In genomic region chr6:53669592-53669991, GRCh38 we compare ENCODE assay signal across 22 cellular contexts. TPM values are rescaled to one million over a fixed set of nuclear protein-coding genes. Genes with fewer than 3 reads are reported as not detected.
DNase-seq lines count a peak whose midpoint lies in the region; ATAC-seq, FAIRE-seq and TF ChIP-seq lines count a peak whose summit lies in the region.
"Had no signal": no experiment of that assay in that cellular context is flagged by ENCODE, and none has a peak within 500 bp of the region (broad histone marks: within the 10 kb centered on the region; RNA-seq: fewer than 3 reads in every experiment).

No MANE protein-coding gene starts in this region.

- H3K4me2 ChIP-seq in GM12878 (ENCODE audit: control insufficient read depth, insufficient read depth) (no peak overlapping the region), keratinocyte (ENCODE audit: control insufficient read depth, extremely low read depth, insufficient read depth, low read depth, low read length) (no peak overlapping the region)

- DNase-seq in HTR-8/SVneo (ENCODE audit: insufficient read length, low spot score) (no peak), GM12878 (ENCODE audit: low read depth, low spot score) (no peak), keratinocyte (ENCODE audit: low read depth, low spot score) (no peak), urothelium cell line (ENCODE audit: low spot score) (no peak), esophagus squamous epithelium (lab: John Stamatoyannopoulos, UW) (no peak), HUDEP-2 (lab: John Stamatoyannopoulos, UW; ENCODE audit: unreplicated experiment in 76 of 76) (no peak)
- DNase-seq: C1 segment of cervical spinal cord; Calu3; CD4-positive, alpha-beta memory T cell; COR-L47; DMS53; DMS79 treated with DMSO at 0.1 percent for 48 hours; GF-D8; GM23248; H9; HFFc6 had no signal

- intact Hi-C loops in GM12878 (cut with micrococcal nuclease; ENCODE audit: unreplicated experiment) (no loop called here), esophagus squamous epithelium (cut with DNase I) (no loop called here)

- H3K4me1 ChIP-seq in GM12878 (ENCODE audit: control insufficient read depth, insufficient read depth, low read length) (no peaks in the 10 kb centered on the region), keratinocyte (ENCODE audit: control insufficient read depth, extremely low read depth, insufficient read depth, low read length) (peaks cover 7% of the 10 kb centered on the region), esophagus squamous epithelium (no peaks in the 10 kb centered on the region)

- RAD21 ChIA-PET in GM12878 (lab: Charles Lee; ENCODE audit: unreplicated experiment): no interaction called here

- no peak for TF ChIP-seq POLR2A in GM12878 (IDR thresholded peaks at IDR 0.05; ENCODE audit: low read depth, low read length)
- no peak for TF ChIP-seq POLR2A in esophagus squamous epithelium (IDR thresholded peaks at IDR 0.05)

- SMC1A ChIA-PET in GM12878 (lab: Charles Lee; ENCODE audit: uncharacterized antibody, unreplicated experiment): no interaction called here

- no peaks in the 10 kb centered on the region for H3K9me1 ChIP-seq in keratinocyte (ENCODE audit: control insufficient read depth, extremely low read depth, insufficient read depth, low read length)

- POLR2A ChIA-PET in GM12878 (lab: Charles Lee): no interaction called here

- H4K20me1 ChIP-seq in GM12878 (ENCODE audit: control insufficient read depth, insufficient read depth): no peaks in the 10 kb centered on the region
- H4K20me1 ChIP-seq in keratinocyte (ENCODE audit: control insufficient read depth, extremely low read depth, insufficient read depth, low read length): no peaks in the 10 kb centered on the region

- in situ Hi-C loops in GM12878 (cut with MboI): no loop called here

- FAIRE-seq in HTR-8/SVneo (lab: Jason Lieb, UNC): peak; percentile 98
- FAIRE-seq in GM12878 (lab: Jason Lieb, UNC): no peak
- FAIRE-seq in keratinocyte (lab: Jason Lieb, UNC): peak; percentile 20
- FAIRE-seq in urothelium cell line (lab: Jason Lieb, UNC): peak; percentile 98
- FAIRE-seq: GM12892, GM19239 had no signal

- ATAC-seq in GM12878 (no peak), HG03135 (IDR thresholded peaks at IDR 0.05; ENCODE audit: unreplicated experiment) (no peak)
- ATAC-seq: HCT116 had no signal

- TF ChIP-seq CTCF in GM12878 (IDR thresholded peaks at IDR 0.05 in 2 of 3, conservative IDR thresholded peaks at IDR 0.05 in 1 of 3; ENCODE audit: control insufficient read depth in 2 of 3, extremely low read depth in 1 of 3, insufficient read depth in 1 of 3, low read depth in 3 of 3, low read length in 3 of 3) (no peak), keratinocyte (optimal IDR thresholded peaks at IDR 0.05 in 1 of 3, IDR thresholded peaks at IDR 0.05 in 1 of 3, conservative IDR thresholded peaks at IDR 0.05 in 1 of 3; ENCODE audit: extremely low read depth in 1 of 3, insufficient read depth in 2 of 3, low read length in 3 of 3) (no peak), esophagus squamous epithelium (IDR thresholded peaks at IDR 0.05) (no peak)

- no peak for TF ChIP-seq EP300 in GM12878 (IDR thresholded peaks at IDR 0.05; ENCODE audit: borderline replicate concordance in 1 of 2, control insufficient read depth in 1 of 2, low read depth in 2 of 2, low read length in 2 of 2)

- H3K36me3 ChIP-seq in GM12878 (ENCODE audit: control insufficient read depth in 2 of 2, insufficient read depth in 2 of 2, low read length in 1 of 2): no peaks in the 10 kb centered on the region
- H3K36me3 ChIP-seq in keratinocyte (ENCODE audit: control insufficient read depth in 2 of 2, extremely low read depth in 1 of 2, insufficient read depth in 2 of 2, low read length in 2 of 2): no peaks in the 10 kb centered on the region
- no peaks in the 10 kb centered on the region for H3K36me3 ChIP-seq in esophagus squamous epithelium

- H3K9ac ChIP-seq in GM12878 (ENCODE audit: control insufficient read depth, insufficient read depth, low read length): no peak overlapping the region
- no peak overlapping the region for H3K9ac ChIP-seq in keratinocyte (ENCODE audit: control insufficient read depth, extremely low read depth, insufficient read depth, low read length)
- H3K9ac ChIP-seq: GM23248 had no signal

- H3K27me3 ChIP-seq in GM12878 (replicated peaks in 1 of 2; ENCODE audit: control insufficient read depth in 2 of 2, insufficient read depth in 2 of 2, low read length in 1 of 2): peaks cover 0 to under 1% of the 10 kb centered on the region in 2 experiments; a peak in 1 of 4 replicates
- peaks cover 3% of the 10 kb centered on the region for H3K27me3 ChIP-seq in keratinocyte (ENCODE audit: control insufficient read depth, extremely low read depth, insufficient read depth, low read length)
- peaks cover 0 to 58% (median 0%) of the 10 kb centered on the region in 4 donors for H3K27me3 ChIP-seq in esophagus squamous epithelium

- no peak overlapping the region for H3K4me3 ChIP-seq in GM12878
- no peak overlapping the region for H3K4me3 ChIP-seq in keratinocyte (ENCODE audit: control insufficient read depth in 2 of 3, extremely low read depth in 1 of 3, insufficient read depth in 2 of 3, low read depth in 1 of 3, low read length in 3 of 3)
- no peak overlapping the region for H3K4me3 ChIP-seq in esophagus squamous epithelium
- H3K4me3 ChIP-seq: GM23248 had no signal

- CTCF ChIA-PET in GM12878 (lab: Yijun Ruan, JAX): no interaction called here

- H3K79me2 ChIP-seq in GM12878 (ENCODE audit: control insufficient read depth, insufficient read depth, low read length): no peaks in the 10 kb centered on the region
- no peaks in the 10 kb centered on the region for H3K79me2 ChIP-seq in keratinocyte (ENCODE audit: control insufficient read depth, insufficient read depth, low read length)

- TF ChIP-seq RAD21 in GM12878 (IDR thresholded peaks at IDR 0.05; ENCODE audit: insufficient read depth, low read depth, low read length): no peak

- H3K27ac ChIP-seq in GM12878 (ENCODE audit: control insufficient read depth, insufficient read depth) (no peak overlapping the region), keratinocyte (ENCODE audit: control insufficient read depth, insufficient read depth, low read length) (no peak overlapping the region), esophagus squamous epithelium (no peak overlapping the region)
- H3K27ac ChIP-seq: GM23248 had no signal

- BruUV-seq in GM12878 (replicated peaks; lab: Mats Ljungman, UMichigan): no TSS peak

- no peaks in the 10 kb centered on the region for H3K9me3 ChIP-seq in GM12878 (replicated peaks; ENCODE audit: control insufficient read depth, insufficient read depth, low read length)
- H3K9me3 ChIP-seq in keratinocyte (ENCODE audit: control insufficient read depth, low read depth, low read length): peaks cover 2% of the 10 kb centered on the region
- H3K9me3 ChIP-seq in esophagus squamous epithelium: peaks cover 0 to 5% (median 0%) of the 10 kb centered on the region in 3 donors

- H2AFZ ChIP-seq in GM12878 (ENCODE audit: control insufficient read depth, low read depth, low read length) (no peak overlapping the region), keratinocyte (ENCODE audit: control insufficient read depth, low read length) (no peak overlapping the region)
- H2AFZ ChIP-seq: GM23248 had no signal

- dilution Hi-C loops in keratinocyte (cut with MboI; ENCODE audit: extremely low pct_ligation_motif_present, low sequenced_read_pairs): no loop called here

TF ChIP-seq in GM12878, 131 proteins besides CTCF, POLR2A, EP300 and RAD21 (continues in another document):
- TF ChIP-seq RFX5 (IDR thresholded peaks at IDR 0.05; ENCODE audit: low read depth, low read length): no peak
- no peak for TF ChIP-seq MTA3 (IDR thresholded peaks at IDR 0.05; ENCODE audit: borderline replicate concordance, low read length)
- no peak for TF ChIP-seq NRF1 (conservative IDR thresholded peaks at IDR 0.05; ENCODE audit: low read depth, low read length)

RNA-seq across cellular contexts. Expression of gene KLHL31, which starts 4.0 kb away (rescaled TPM):
- total RNA-seq in GM12878 (2013; cell fraction: nucleolus; rRNA removed): 0.08 TPM in 1 of 2 replicates, not detected in the other
- not detected in 2 replicates for total RNA-seq in GM12878 (2014; rRNA removed)
- total RNA-seq in GM12878 (2014; rRNA removed; fragmentation: Illumina TruSeq; extraction: Trizol): not detected in 2 replicates
- total RNA-seq in GM12878 (2021): not detected in 2 replicates
- not detected for polyA plus RNA-seq in GM12878 (2011; ENCODE audit: low read depth)
- polyA plus RNA-seq in GM12878 (2011; rRNA removed): 0.03 and 0.06 TPM in 2 replicates
- polyA plus RNA-seq in GM12878 (2011; cell fraction: cytosol; rRNA removed): 0.01 TPM in 1 of 2 replicates, not detected in the other
- 0.15 and 0.16 TPM in 2 replicates for polyA plus RNA-seq in GM12878 (2011; cell fraction: nucleus; rRNA removed)
- 0.01 TPM in 1 of 2 replicates, not detected in the other for polyA plus RNA-seq in GM12878 (2012)
- 0.01 TPM in 1 of 2 replicates, not detected in the other for polyA plus RNA-seq in GM12878 (2014; fragmentation: Illumina TruSeq; extraction: Trizol)
- under 1 TPM in 1 of 2 experiments, not detected in 1; 0.02 TPM for polyA plus RNA-seq in GM12878 (2014; fragmentation: Nextera tagmentation; extraction: Ambion mirVana)
- polyA plus RNA-seq in GM12878 (2014; rRNA removed): not detected in 2 replicates
- polyA plus RNA-seq in GM12878 (2016; fragmentation: Nextera tagmentation; extraction: Ambion mirVana): not detected
- 0.10 TPM in 1 of 2 replicates, not detected in the other for polyA minus RNA-seq in GM12878 (2011; rRNA and poly(A)+ RNA removed)
- not detected in 2 replicates for polyA minus RNA-seq in GM12878 (2011; cell fraction: cytosol; rRNA and poly(A)+ RNA removed)
- polyA minus RNA-seq in GM12878 (2011; cell fraction: nucleus; rRNA and poly(A)+ RNA removed): 0.29 TPM in 1 of 2 replicates, not detected in the other
- polyA plus RNA-seq in keratinocyte: 0.08 to 0.76 TPM (median 0.42 TPM) in 3 replicates
- polyA plus RNA-seq in keratinocyte (2011; ENCODE audit: low read depth): 1.1 TPM
- 0.17 and 0.26 TPM in 2 replicates for polyA plus RNA-seq in keratinocyte (2011; cell fraction: cytosol; rRNA removed)
- 3.1 and 3.2 TPM in 2 replicates for polyA plus RNA-seq in keratinocyte (2011; cell fraction: nucleus; rRNA removed)
- polyA plus RNA-seq in keratinocyte (2012; ENCODE audit: low replicate concordance): 0.19 and 2.2 TPM in 2 replicates
- polyA minus RNA-seq in keratinocyte: 0.99 to 1.1 TPM in 2 of 3 replicates, not detected in the other
- not detected for polyA minus RNA-seq in keratinocyte (2011; cell fraction: cytosol; rRNA and poly(A)+ RNA removed)
- polyA minus RNA-seq in keratinocyte (2011; cell fraction: nucleus; rRNA and poly(A)+ RNA removed): 1.3 and 3.5 TPM in 2 replicates
- total RNA-seq in esophagus squamous epithelium: under 1 TPM; 0.04 to 0.57 (median 0.29) TPM
- total RNA-seq: A172, G401, GM23248, HFFc6 had no signal
- polyA plus RNA-seq: CD4-positive, alpha-beta memory T cell had no signal
